13 cellular contexts compared by ENCODE assay signal in the genomic region with DNA sequence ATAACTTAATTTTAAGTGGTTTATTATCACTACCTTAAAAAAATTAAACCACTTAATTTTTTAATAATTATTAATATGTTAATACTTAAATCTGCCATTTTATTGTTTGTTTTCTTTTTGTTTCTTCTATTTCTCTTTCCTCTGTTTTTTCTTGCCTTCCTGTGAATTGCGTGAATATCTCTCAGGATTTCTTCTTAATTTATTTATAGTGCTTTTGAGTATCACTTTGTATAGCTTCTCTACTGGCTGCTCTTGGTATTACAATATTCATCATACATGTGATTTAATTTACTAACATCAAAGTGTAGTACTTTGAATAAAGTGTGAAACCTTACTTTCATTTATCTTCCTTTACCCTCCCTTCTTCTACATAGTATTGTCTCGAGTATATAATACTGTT.
"Had no signal": no experiment of that assay in that cellular context is flagged by ENCODE, and none has a peak within 500 bp of the region (broad histone marks: within the 10 kb centered on the region; RNA-seq: fewer than 3 reads in every experiment).

No MANE protein-coding gene starts in this region.

- H3K4me1 ChIP-seq: colonic mucosa, gastrocnemius medialis, spleen, tibial nerve had no signal

- H3K36me3 ChIP-seq: cardiac muscle cell, colonic mucosa, gastrocnemius medialis, spleen, tibial nerve had no signal

- H3K27ac Mint-ChIP-seq: activated naive CD8-positive, alpha-beta T cell treated with anti-CD3 and anti-CD28 coated beads, Interleukin-2, amount 50 U/mL, for 24 hours; stimulated activated memory B cell treated with anti-CD40 and anti-IgM and Interleukin-4, amounts not matched to agents 10 μg/mL and 1 μg/mL and 100 μg/mL, for 72 hours had no signal

- DNase-seq: activated CD4-positive, alpha-beta T cell treated with anti-CD3 and anti-CD28 coated beads for 48 hours; activated naive CD4-positive, alpha-beta T cell treated with Interleukin-2 at 50 U/mL for 16 hours; activated naive CD8-positive, alpha-beta T cell treated with anti-CD3 and anti-CD28 coated beads, Interleukin-2, amount 50 U/mL, for 24 hours; colonic mucosa; gastrocnemius medialis; kidney; posterior cingulate gyrus; right cardiac atrium; spleen; stimulated activated CD4-positive, alpha-beta T cell treated with anti-CD3 and anti-CD28 coated beads, Interleukin-1b, Interleukin-23, amount 100 ng/mL, for 48 hours had no signal

- H3K27me3 Mint-ChIP-seq: activated naive CD8-positive, alpha-beta T cell treated with anti-CD3 and anti-CD28 coated beads, Interleukin-2, amount 50 U/mL, for 24 hours; stimulated activated memory B cell treated with anti-CD40 and anti-IgM and Interleukin-4, amounts not matched to agents 10 μg/mL and 1 μg/mL and 100 μg/mL, for 72 hours had no signal

- H3K4me1 Mint-ChIP-seq: activated naive CD8-positive, alpha-beta T cell treated with anti-CD3 and anti-CD28 coated beads, Interleukin-2, amount 50 U/mL, for 24 hours; stimulated activated memory B cell treated with anti-CD40 and anti-IgM and Interleukin-4, amounts not matched to agents 10 μg/mL and 1 μg/mL and 100 μg/mL, for 72 hours had no signal

- H3K27me3 ChIP-seq: cardiac muscle cell, colonic mucosa, gastrocnemius medialis, spleen, tibial nerve had no signal

- H3K9me3 Mint-ChIP-seq: stimulated activated memory B cell treated with anti-CD40 and anti-IgM and Interleukin-4, amounts not matched to agents 10 μg/mL and 1 μg/mL and 100 μg/mL, for 72 hours had no signal

- H3K4me3 ChIP-seq: cardiac muscle cell, colonic mucosa, gastrocnemius medialis, spleen, tibial nerve had no signal

- H3K27ac ChIP-seq: cardiac muscle cell, colonic mucosa, gastrocnemius medialis, spleen, tibial nerve had no signal

- ATAC-seq: activated naive CD8-positive, alpha-beta T cell treated with anti-CD3 and anti-CD28 coated beads, Interleukin-2, amount 50 U/mL, for 24 hours; gastrocnemius medialis; right cardiac atrium; stimulated activated memory B cell treated with anti-CD40 and anti-IgM and Interleukin-4, amounts not matched to agents 10 μg/mL and 1 μg/mL and 100 μg/mL, for 72 hours had no signal

- H3K36me3 Mint-ChIP-seq: stimulated activated memory B cell treated with anti-CD40 and anti-IgM and Interleukin-4, amounts not matched to agents 10 μg/mL and 1 μg/mL and 100 μg/mL, for 72 hours had no signal

- H3K4me3 Mint-ChIP-seq: activated naive CD8-positive, alpha-beta T cell treated with anti-CD3 and anti-CD28 coated beads, Interleukin-2, amount 50 U/mL, for 24 hours; stimulated activated memory B cell treated with anti-CD40 and anti-IgM and Interleukin-4, amounts not matched to agents 10 μg/mL and 1 μg/mL and 100 μg/mL, for 72 hours had no signal

- H3K9me3 ChIP-seq: colonic mucosa, gastrocnemius medialis, spleen, tibial nerve had no signal
